ENCODE assay signal across 24 cellular contexts in the genomic region with DNA sequence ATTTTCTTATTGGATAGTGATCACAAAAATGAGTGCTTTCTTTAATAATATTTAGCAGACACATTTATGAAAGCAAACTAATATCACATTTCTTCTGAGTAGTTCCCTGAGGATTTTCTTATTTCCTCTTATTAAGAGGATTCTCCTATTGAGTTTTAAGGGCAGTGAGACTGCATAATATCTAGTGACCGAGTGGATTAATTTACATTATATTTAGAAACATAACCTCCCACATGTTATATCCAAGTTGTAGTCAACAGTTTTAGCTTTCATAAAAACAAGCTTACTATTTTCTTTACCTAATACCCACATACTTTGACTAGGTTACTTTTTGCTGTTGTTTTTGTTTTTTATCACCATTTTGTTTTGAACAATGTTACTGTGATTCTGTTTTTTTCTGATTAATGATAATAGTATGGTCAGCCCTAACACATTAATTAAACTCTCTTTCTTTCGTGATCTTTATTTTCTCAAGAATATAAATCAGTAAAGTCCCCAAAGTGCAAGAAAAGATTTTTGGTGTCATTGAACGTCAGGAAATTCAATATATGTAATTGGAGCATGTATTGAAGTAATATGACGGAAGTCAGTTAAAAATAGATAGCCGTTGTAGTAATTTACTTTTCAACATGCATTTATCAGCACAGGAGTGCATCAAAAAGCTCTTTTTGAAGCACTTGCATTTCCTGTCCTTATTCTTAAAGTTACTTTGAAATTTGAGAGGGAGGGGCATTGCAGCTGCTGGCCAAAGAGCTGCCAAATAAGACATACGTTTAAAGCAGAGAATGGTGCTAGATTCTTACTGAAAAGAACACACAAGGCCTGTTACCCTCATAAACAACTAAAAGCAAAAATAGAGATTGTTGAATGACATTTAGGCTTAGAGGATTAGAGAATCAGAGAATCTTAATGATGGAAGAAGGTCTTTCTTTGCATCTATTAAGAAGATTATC. TPM values are rescaled to one million over a fixed set of nuclear protein-coding genes. Genes with fewer than 3 reads are reported as not detected.
"Had no signal": no experiment of that assay in that cellular context is flagged by ENCODE, and none has a peak within 500 bp of the region (broad histone marks: within the 10 kb centered on the region; RNA-seq: fewer than 3 reads in every experiment).

No MANE protein-coding gene starts in this region.

- H3K4me3 ChIP-seq: coronary artery, esophagus muscularis mucosa, left lung, tibial nerve, vagina had no signal

- H3K4me1 Mint-ChIP-seq: activated naive CD4-positive, alpha-beta T cell treated with anti-CD3 and anti-CD28 coated beads, Interleukin-2, amount 50 U/mL, for 24 hours had no signal

- H3K36me3 ChIP-seq: esophagus muscularis mucosa, left lung, tibial nerve, vagina had no signal

- H3K4me1 ChIP-seq: left lung, vagina had no signal

- H3K27me3 Mint-ChIP-seq: naive B cell, progenitor cell of endocrine pancreas had no signal

- H3K27ac Mint-ChIP-seq: activated naive CD4-positive, alpha-beta T cell treated with anti-CD3 and anti-CD28 coated beads, Interleukin-2, amount 50 U/mL, for 24 hours; progenitor cell of endocrine pancreas had no signal

- H3K36me3 Mint-ChIP-seq: activated naive CD4-positive, alpha-beta T cell treated with anti-CD3 and anti-CD28 coated beads, Interleukin-2, amount 50 U/mL, for 24 hours had no signal

- DNase-seq: activated CD4-positive, alpha-beta T cell treated with anti-CD3 and anti-CD28 coated beads for 1 hour; activated CD4-positive, alpha-beta T cell treated with anti-CD3 and anti-CD28 coated beads, Interleukin-2, amount 50 U/mL, for 4 hours; activated effector memory CD4-positive, alpha-beta T cell treated with Interleukin-2 at 50 U/mL for 16 hours; activated T-cell treated with anti-CD3 and anti-CD28 coated beads, Interleukin-2, amount 50 U/mL, for 4 hours; amniotic stem cell; caudate nucleus; hippocampal formation; left lung; mammary epithelial cell; naive B cell; nucleus accumbens; right cardiac atrium; small intestine; stimulated activated CD4-positive, alpha-beta T cell treated with anti-CD3 and anti-CD28 coated beads, Interleukin-4, amount 100 ng/mL, for 24 hours; stimulated activated naive CD4-positive, alpha-beta T cell; substantia nigra; T1000 had no signal

- H3K4me3 Mint-ChIP-seq: activated naive CD4-positive, alpha-beta T cell treated with anti-CD3 and anti-CD28 coated beads, Interleukin-2, amount 50 U/mL, for 24 hours; activated T-cell treated with anti-CD3 and anti-CD28 coated beads, Interleukin-2, amount 50 U/mL, for 4 hours; naive B cell had no signal

- H3K27ac ChIP-seq: coronary artery, esophagus muscularis mucosa, left lung, tibial nerve, vagina, VCaP had no signal

- H3K27me3 ChIP-seq: esophagus muscularis mucosa, left lung, tibial nerve, vagina had no signal

- H3K9me3 ChIP-seq: vagina had no signal

- ATAC-seq: activated T-cell treated with anti-CD3 and anti-CD28 coated beads, Interleukin-2, amount 50 U/mL, for 4 hours; left lung; right cardiac atrium had no signal

RNA-seq across cellular contexts. Expression of a gene that starts 25.2 kb away (rescaled TPM):
- total RNA-seq: mammary epithelial cell had no signal
